In genomic region chr17:35312790-35313711, GRCh38 we compare ENCODE assay signal across 8 cellular contexts.
A peak's percentile ranks its signal among the peaks of the same experiment; 100 is the strongest.
DNase-seq lines count a peak whose midpoint lies in the region; ATAC-seq and TF ChIP-seq lines count a peak whose summit lies in the region.

No MANE protein-coding gene starts in this region.

- ATAC-seq in GM18909 (IDR thresholded peaks at IDR 0.05; ENCODE audit: poor library complexity, unreplicated experiment) = peak; percentile 65

- H3K36me3 ChIP-seq in HUES48 (ENCODE audit: control insufficient read depth, insufficient read depth, low read length) (no peaks in the 10 kb centered on the region), Peyer's patch (no peaks in the 10 kb centered on the region)

- H3K27me3 ChIP-seq in HUES48 (ENCODE audit: control insufficient read depth, insufficient read depth, low read length) (peaks cover 17% of the 10 kb centered on the region), Peyer's patch (no peaks in the 10 kb centered on the region)

- TF ChIP-seq CTCF in AG09309 (IDR thresholded peaks at IDR 0.05; ENCODE audit: control insufficient read depth, insufficient read depth, low read depth, low read length, missing control alignments) (peak; percentile 84), Peyer's patch (IDR thresholded peaks at IDR 0.05) (peak; percentile 58 to 84 (median 79)), fibroblast of villous mesenchyme (IDR thresholded peaks at IDR 0.05; ENCODE audit: insufficient read depth, low read depth, low read length) (peak; percentile 74), neural crest cell (conservative IDR thresholded peaks at IDR 0.05) (peak; percentile 84)

- H3K27ac ChIP-seq in HUES48 (ENCODE audit: low read depth, low read length) (peak overlapping the region; percentile 4), Peyer's patch (peak overlapping the region; percentile 61 to 77 (median 72))

- H3K9ac ChIP-seq in HUES48 (ENCODE audit: low read depth, low read length) = no peak overlapping the region

- TF ChIP-seq POLR2A in Peyer's patch (IDR thresholded peaks at IDR 0.05) = peak in 1 of 2 donors; percentile 20

- H3K4me1 Mint-ChIP-seq in neural crest cell = no peaks in the 10 kb centered on the region
- H3K4me1 Mint-ChIP-seq in stimulated activated naive CD8-positive, alpha-beta T cell treated with anti-CD3 and anti-CD28 coated beads, Interleukin-15, Interleukin-2, amounts not matched to agents 100 ng/mL and 50 ng/mL, for 24 hours (ENCODE audit: low read depth) = peaks cover 34% of the 10 kb centered on the region

- H3K9me3 ChIP-seq in HUES48 (ENCODE audit: control insufficient read depth, insufficient read depth, low read length) = no peaks in the 10 kb centered on the region
- no peaks in the 10 kb centered on the region for H3K9me3 ChIP-seq in Peyer's patch

- H3K4me1 ChIP-seq in HUES48 (ENCODE audit: control insufficient read depth, insufficient read depth, low read length) = peaks cover 16% of the 10 kb centered on the region
- H3K4me1 ChIP-seq in Peyer's patch = peaks cover 0 to 9% (median 0%) of the 10 kb centered on the region in 4 donors

- H3K9me3 Mint-ChIP-seq in neural crest cell = no peaks in the 10 kb centered on the region
- peaks cover 6% of the 10 kb centered on the region for H3K9me3 Mint-ChIP-seq in stimulated activated naive CD8-positive, alpha-beta T cell treated with anti-CD3 and anti-CD28 coated beads, Interleukin-15, Interleukin-2, amounts not matched to agents 100 ng/mL and 50 ng/mL, for 24 hours

- H3K27me3 Mint-ChIP-seq in neural crest cell (ENCODE audit: low read depth) = peaks cover 31% of the 10 kb centered on the region
- no peaks in the 10 kb centered on the region for H3K27me3 Mint-ChIP-seq in stimulated activated naive CD8-positive, alpha-beta T cell treated with anti-CD3 and anti-CD28 coated beads, Interleukin-15, Interleukin-2, amounts not matched to agents 100 ng/mL and 50 ng/mL, for 24 hours

- DNase-seq in AG09309 (ENCODE audit: low read depth) (peak; percentile 46), Peyer's patch (peak; percentile 57 to 87 (median 80)), activated T-helper 1 cell treated with Interleukin-2 at 50 U/mL for 16 hours (ENCODE audit: low read depth) (peak; percentile 68), fibroblast of villous mesenchyme (ENCODE audit: low read depth) (peak; percentile 79), neural crest cell (ENCODE audit: low read depth, low spot score) (peak; percentile 7)

- no peaks in the 10 kb centered on the region for H3K36me3 Mint-ChIP-seq in neural crest cell (ENCODE audit: low read depth)
- no peaks in the 10 kb centered on the region for H3K36me3 Mint-ChIP-seq in stimulated activated naive CD8-positive, alpha-beta T cell treated with anti-CD3 and anti-CD28 coated beads, Interleukin-15, Interleukin-2, amounts not matched to agents 100 ng/mL and 50 ng/mL, for 24 hours (ENCODE audit: low read depth)

- H3K27ac Mint-ChIP-seq in neural crest cell (ENCODE audit: unreplicated experiment) = no peak overlapping the region
- peak overlapping the region; percentile 76 for H3K27ac Mint-ChIP-seq in stimulated activated naive CD8-positive, alpha-beta T cell treated with anti-CD3 and anti-CD28 coated beads, Interleukin-15, Interleukin-2, amounts not matched to agents 100 ng/mL and 50 ng/mL, for 24 hours

- H3K4me3 Mint-ChIP-seq in neural crest cell = no peak overlapping the region
- peak overlapping the region; percentile 85 for H3K4me3 Mint-ChIP-seq in stimulated activated naive CD8-positive, alpha-beta T cell treated with anti-CD3 and anti-CD28 coated beads, Interleukin-15, Interleukin-2, amounts not matched to agents 100 ng/mL and 50 ng/mL, for 24 hours

- no peak overlapping the region for H3K4me3 ChIP-seq in AG09309 (ENCODE audit: control insufficient read depth, low read depth, low read length)
- peak overlapping the region; percentile 68 for H3K4me3 ChIP-seq in HUES48 (ENCODE audit: low read depth, low read length)
- peak overlapping the region; percentile 19 to 43 (median 38) for H3K4me3 ChIP-seq in Peyer's patch
- no peak overlapping the region for H3K4me3 ChIP-seq in fibroblast of villous mesenchyme (ENCODE audit: low read depth, low read length)

Comparison
In these comparisons a context has a peak if more than half of its experiments do, and no peak if none do; other contexts are left out.
1. DNase-seq: peak in every context shown above with its lines; median percentile 80 in Peyer's patch; 79 in fibroblast of villous mesenchyme; 68 in activated T-helper 1 cell treated with Interleukin-2 at 50 U/mL for 16 hours; 46 in AG09309; 7 in neural crest cell.
2. H3K4me3 ChIP-seq: peak in HUES48 (single experiment) and Peyer's patch (4 of 4); none in AG09309 (single experiment) and fibroblast of villous mesenchyme (single experiment).
3. Peak in every context shown above with its lines, with median percentiles within 50 percentile points of each other: CTCF ChIP-seq.